ENCODE assay signal across 22 cellular contexts in the genomic region with DNA sequence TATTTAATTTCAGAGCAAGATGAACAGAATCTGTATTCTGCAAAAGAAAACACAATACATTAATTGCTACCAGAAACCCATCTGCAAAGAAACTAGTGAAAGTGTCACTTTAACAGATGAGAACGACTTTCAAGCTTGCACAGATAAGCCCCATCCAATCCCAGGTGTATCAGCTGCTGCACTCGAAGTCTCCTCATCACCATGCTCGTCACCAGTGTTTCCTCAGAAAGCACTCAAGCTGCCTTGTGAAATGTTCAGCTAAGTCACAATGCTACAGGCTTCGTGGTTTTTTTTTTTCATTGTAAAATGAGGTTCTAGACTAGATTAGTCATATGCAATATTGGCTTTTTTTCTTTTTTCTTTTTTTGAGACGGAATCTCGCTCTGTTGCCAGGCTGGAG.
A peak's percentile ranks its signal among the peaks of the same experiment; 100 is the strongest.
DNase-seq lines count a peak whose midpoint lies in the region; ATAC-seq lines count a peak whose summit lies in the region.
"Had no signal": no experiment of that assay in that cellular context is flagged by ENCODE, and none has a peak within 500 bp of the region (broad histone marks: within the 10 kb centered on the region; RNA-seq: fewer than 3 reads in every experiment).

No MANE protein-coding gene starts in this region.

- no peaks in the 10 kb centered on the region for H3K27me3 Mint-ChIP-seq in activated naive CD4-positive, alpha-beta T cell treated with anti-CD3 and anti-CD28 coated beads, Interleukin-2, amount 10 ng/mL, durations not matched to agents 7 days and 5 days

- peaks cover 49% of the 10 kb centered on the region for H3K36me3 Mint-ChIP-seq in activated naive CD4-positive, alpha-beta T cell treated with anti-CD3 and anti-CD28 coated beads, Interleukin-2, amount 10 ng/mL, durations not matched to agents 7 days and 5 days

- CTCF ChIA-PET in activated naive CD4-positive, alpha-beta T cell treated with anti-CD3 and anti-CD28 coated beads, Interleukin-2, amount 10 ng/mL, durations not matched to agents 7 days and 5 days (lab: Charles Lee), result interaction anchor here (1.2 kb wide), 1 partner anchor 29 kb away, joined by 4 read pairs; no protein-coding TSS in a partner anchor

- peak overlapping the region; percentile 70 for H3K27ac Mint-ChIP-seq in activated naive CD4-positive, alpha-beta T cell treated with anti-CD3 and anti-CD28 coated beads, Interleukin-2, amount 10 ng/mL, durations not matched to agents 7 days and 5 days
- H3K27ac Mint-ChIP-seq: endodermal cell had no signal

- no peak for DNase-seq in activated naive CD4-positive, alpha-beta T cell treated with anti-CD3 and anti-CD28 coated beads, Interleukin-2, amount 10 ng/mL, durations not matched to agents 7 days and 5 days
- DNase-seq in activated naive CD4-positive, alpha-beta T cell (lab: John Stamatoyannopoulos, UW), result no peak
- DNase-seq in MV-4-11 (lab: John Stamatoyannopoulos, UW), result peak; percentile 75
- peak; percentile 25 for DNase-seq in amniotic epithelial cell (ENCODE audit: low read depth)
- no peak for DNase-seq in NCI-H1048 (lab: John Stamatoyannopoulos, UW)
- no peak for DNase-seq in pons (ENCODE audit: low spot score)
- DNase-seq: activated CD4-positive, alpha-beta T cell treated with anti-CD3 and anti-CD28 coated beads, Interleukin-2, amount 50 U/mL, for 48 hours; activated naive CD4-positive, alpha-beta T cell treated with anti-CD3 and anti-CD28 coated beads, Interleukin-2, amount 50 U/mL, for 16 hours; caudate nucleus; DND-41; endodermal cell; esophagus squamous epithelium; gastrocnemius medialis; left cardiac atrium; mucosa of descending colon; NCI-H1694; NCI-H510A; pancreas; PC-9; transverse colon had no signal

- H3K9me3 Mint-ChIP-seq in activated naive CD4-positive, alpha-beta T cell treated with anti-CD3 and anti-CD28 coated beads, Interleukin-2, amount 10 ng/mL, durations not matched to agents 7 days and 5 days, result no peaks in the 10 kb centered on the region

- peaks cover 19% of the 10 kb centered on the region for H3K4me1 Mint-ChIP-seq in activated naive CD4-positive, alpha-beta T cell treated with anti-CD3 and anti-CD28 coated beads, Interleukin-2, amount 10 ng/mL, durations not matched to agents 7 days and 5 days

- ATAC-seq in GM19455 (IDR thresholded peaks at IDR 0.05; ENCODE audit: unreplicated experiment), result no peak
- ATAC-seq: gastrocnemius medialis, left cardiac atrium, mucosa of descending colon, pancreas, Right ventricle myocardium inferior had no signal

- H3K4me3 Mint-ChIP-seq in activated naive CD4-positive, alpha-beta T cell treated with anti-CD3 and anti-CD28 coated beads, Interleukin-2, amount 10 ng/mL, durations not matched to agents 7 days and 5 days, result no peak overlapping the region
- H3K4me3 Mint-ChIP-seq: endodermal cell had no signal

Comparison
In these comparisons a context has a peak if more than half of its experiments do, and no peak if none do; other contexts are left out.
1. DNase-seq: peak in MV-4-11 (single experiment) and amniotic epithelial cell (single experiment); none in activated naive CD4-positive, alpha-beta T cell treated with anti-CD3 and anti-CD28 coated beads, Interleukin-2, amount 10 ng/mL, durations not matched to agents 7 days and 5 days (single experiment), activated naive CD4-positive, alpha-beta T cell (0 of 4), NCI-H1048 (single experiment) and pons (single experiment).